9 cellular contexts compared by ENCODE assay signal in genomic region chr12:123043536-123044001, GRCh38.
DNase-seq lines count a peak whose midpoint lies in the region; TF ChIP-seq lines count a peak whose summit lies in the region.
"Had no signal": no experiment of that assay in that cellular context is flagged by ENCODE, and none has a peak within 500 bp of the region (broad histone marks: within the 10 kb centered on the region; RNA-seq: fewer than 3 reads in every experiment).

No MANE protein-coding gene starts in this region.

- peak overlapping the region; percentile 68 for H3K27ac Mint-ChIP-seq in activated naive CD4-positive, alpha-beta T cell treated with anti-CD3 and anti-CD28 coated beads, Interleukin-2, amount 50 U/mL, for 24 hours
- H3K27ac Mint-ChIP-seq: dendritic cell treated with granulocyte-macrophage colony-stimulating factor and Interleukin-4, amounts not matched to agents 40 ng/mL and 50 ng/mL, for 4 days had no signal

- no peaks in the 10 kb centered on the region for H3K9me3 Mint-ChIP-seq in activated naive CD4-positive, alpha-beta T cell treated with anti-CD3 and anti-CD28 coated beads, Interleukin-2, amount 50 U/mL, for 24 hours
- H3K9me3 Mint-ChIP-seq: dendritic cell treated with granulocyte-macrophage colony-stimulating factor and Interleukin-4, amounts not matched to agents 40 ng/mL and 50 ng/mL, for 4 days had no signal

- H3K36me3 ChIP-seq in Karpas-422 (ENCODE audit: insufficient read depth, low read length) (no peaks in the 10 kb centered on the region), SK-N-SH (replicated peaks in 1 of 2; ENCODE audit: control insufficient read depth in 1 of 2, insufficient read depth in 2 of 2, low read length in 1 of 2) (no peaks in the 10 kb centered on the region), parathyroid adenoma (ENCODE audit: control insufficient read depth, insufficient read depth, low read length) (no peaks in the 10 kb centered on the region), thyroid gland (no peaks in the 10 kb centered on the region)

- peak; percentile 92 for TF ChIP-seq RAD21 in SK-N-SH (IDR thresholded peaks at IDR 0.05; ENCODE audit: low read length)

- no peak; a peak in 1 of 4 replicates for TF ChIP-seq EP300 in SK-N-SH (IDR thresholded peaks at IDR 0.05; ENCODE audit: borderline replicate concordance in 1 of 2, low read depth in 1 of 2, low read length in 1 of 2)

- WGBS in SK-N-SH (ENCODE audit: low lambda C conversion rate): 56% methylated on average over 6 of the region's 7 CpGs
- WGBS in thyroid gland, 2 donors: 32 to 34% methylated on average over 6 to 7 of the region's 7 CpGs

- H3K9ac ChIP-seq in Karpas-422 (ENCODE audit: low read length): no peak overlapping the region
- no peak overlapping the region for H3K9ac ChIP-seq in SK-N-SH
- H3K9ac ChIP-seq in parathyroid adenoma: no peak overlapping the region

- CTCF ChIA-PET in SK-N-SH (lab: Yijun Ruan, JAX): interaction anchor here (0.6 to 9.0 kb wide), 43 partner anchors 9 to 658 kb away, joined by 3 to 88 read pairs (median 4); partner anchors contain the start of genes MPHOSPH9, MTRFR and PITPNM2

- POLR2A ChIA-PET in SK-N-SH (lab: Yijun Ruan, JAX): interaction anchor here (1.0 kb wide), 1 partner anchor 189 kb away, joined by 6 read pairs; the partner anchor contains the start of genes MPHOSPH9 and MTRFR

- H3F3A ChIP-seq in SK-N-SH (replicated peaks; ENCODE audit: insufficient read depth): peaks cover 8% of the 10 kb centered on the region

- intact Hi-C loops in thyroid gland (cut with DNase I): loop anchor here (5.0 to 10.0 kb wide), 3 partner anchors 61 to 194 kb away; partner anchors contain the start of gene PITPNM2

- H3K27ac ChIP-seq in Karpas-422 (ENCODE audit: low read length) (no peak overlapping the region), SK-N-SH (ENCODE audit: low read depth in 2 of 2, low read length in 1 of 2) (peak overlapping the region in 1 of 2 experiments; percentile 44; a peak in 2 of 4 replicates), parathyroid adenoma (no peak overlapping the region), thyroid gland (no peak overlapping the region)

- H3K9me3 ChIP-seq in Karpas-422 (ENCODE audit: low read length) (no peaks in the 10 kb centered on the region), SK-N-SH (no peaks in the 10 kb centered on the region), parathyroid adenoma (ENCODE audit: control insufficient read depth, low read length) (no peaks in the 10 kb centered on the region), thyroid gland (no peaks in the 10 kb centered on the region)

- H3K27me3 Mint-ChIP-seq in activated naive CD4-positive, alpha-beta T cell treated with anti-CD3 and anti-CD28 coated beads, Interleukin-2, amount 50 U/mL, for 24 hours: no peaks in the 10 kb centered on the region
- H3K27me3 Mint-ChIP-seq: dendritic cell treated with granulocyte-macrophage colony-stimulating factor and Interleukin-4, amounts not matched to agents 40 ng/mL and 50 ng/mL, for 4 days had no signal

- H3K36me3 Mint-ChIP-seq in activated naive CD4-positive, alpha-beta T cell treated with anti-CD3 and anti-CD28 coated beads, Interleukin-2, amount 50 U/mL, for 24 hours: no peaks in the 10 kb centered on the region

- H3K4me1 Mint-ChIP-seq in activated naive CD4-positive, alpha-beta T cell treated with anti-CD3 and anti-CD28 coated beads, Interleukin-2, amount 50 U/mL, for 24 hours: peaks cover 56% of the 10 kb centered on the region

- H3K4me3 Mint-ChIP-seq in activated naive CD4-positive, alpha-beta T cell treated with anti-CD3 and anti-CD28 coated beads, Interleukin-2, amount 50 U/mL, for 24 hours: peak overlapping the region; percentile 7
- H3K4me3 Mint-ChIP-seq: dendritic cell treated with granulocyte-macrophage colony-stimulating factor and Interleukin-4, amounts not matched to agents 40 ng/mL and 50 ng/mL, for 4 days had no signal

- H3K4me2 ChIP-seq in Karpas-422 (ENCODE audit: low read depth, low read length, poor library complexity, severe bottlenecking): no peak overlapping the region
- H3K4me2 ChIP-seq in SK-N-SH: peak overlapping the region; percentile 46; the same call in 1 of the 2 replicates
- no peak overlapping the region for H3K4me2 ChIP-seq in parathyroid adenoma (ENCODE audit: low read length)

- H2AFZ ChIP-seq in Karpas-422 (ENCODE audit: low read length) (no peak overlapping the region), SK-N-SH (ENCODE audit: low read depth) (peak overlapping the region; percentile 42; the same call in 1 of the 2 replicates), parathyroid adenoma (no peak overlapping the region)

- H3K79me2 ChIP-seq in Karpas-422 (ENCODE audit: low read length) (no peaks in the 10 kb centered on the region), SK-N-SH (ENCODE audit: insufficient read depth) (no peaks in the 10 kb centered on the region; the same call in 1 of the 2 replicates), parathyroid adenoma (peaks cover 13% of the 10 kb centered on the region)

- H3K9me2 ChIP-seq in Karpas-422 (replicated peaks; ENCODE audit: insufficient read depth, low read length) (no peaks in the 10 kb centered on the region), SK-N-SH (no peaks in the 10 kb centered on the region)

- no peaks in the 10 kb centered on the region for H3K4me1 ChIP-seq in Karpas-422 (ENCODE audit: low read length)
- H3K4me1 ChIP-seq in SK-N-SH (ENCODE audit: control insufficient read depth in 1 of 2, insufficient read depth in 2 of 2, low read depth in 1 of 2, low read length in 1 of 2): peaks cover 7 to 31% of the 10 kb centered on the region in 2 experiments; a peak in 2 of 4 replicates
- H3K4me1 ChIP-seq in parathyroid adenoma: no peaks in the 10 kb centered on the region
- H3K4me1 ChIP-seq in thyroid gland: peaks cover 0 to 14% of the 10 kb centered on the region in 2 donors

- H4K20me1 ChIP-seq in Karpas-422 (ENCODE audit: insufficient read depth, low read depth, low read length) (no peaks in the 10 kb centered on the region), SK-N-SH (ENCODE audit: insufficient read depth) (no peaks in the 10 kb centered on the region)

- TF ChIP-seq CTCF in SK-N-SH (IDR thresholded peaks at IDR 0.05) (peak; percentile 86), parathyroid adenoma (IDR thresholded peaks at IDR 0.05) (peak; percentile 70), thyroid gland (IDR thresholded peaks at IDR 0.05) (peak; percentile 46 to 90 (median 80))

- H3K4me3 ChIP-seq in Karpas-422 (ENCODE audit: low read length) (no peak overlapping the region), SK-N-SH (ENCODE audit: low read depth in 2 of 2, low read length in 1 of 2) (no peak overlapping the region), parathyroid adenoma (ENCODE audit: low read depth, low read length) (no peak overlapping the region), thyroid gland (replicated peaks in 1 of 3) (no peak overlapping the region)

- no peak for TF ChIP-seq POLR2A in thyroid gland (IDR thresholded peaks at IDR 0.05)

- H3K27me3 ChIP-seq in Karpas-422 (ENCODE audit: low read length): no peaks in the 10 kb centered on the region
- H3K27me3 ChIP-seq in SK-N-SH (ENCODE audit: insufficient read depth): no peaks in the 10 kb centered on the region
- no peaks in the 10 kb centered on the region for H3K27me3 ChIP-seq in parathyroid adenoma (ENCODE audit: control insufficient read depth, insufficient read depth, low read length)
- H3K27me3 ChIP-seq in thyroid gland: no peaks in the 10 kb centered on the region

- peak; percentile 38 for DNase-seq in DMS53 treated with DMSO at 0.1 percent for 48 hours (lab: John Stamatoyannopoulos, UW; ENCODE audit: unreplicated experiment)
- DNase-seq in Karpas-422: peak; percentile 72
- peak; percentile 77 for DNase-seq in SK-N-SH
- DNase-seq in glomerular visceral epithelial cell (ENCODE audit: extremely low spot score): peak; percentile 94
- DNase-seq in thyroid gland: peak; percentile 89 to 90
- no peak for DNase-seq in cortex of kidney (lab: John Stamatoyannopoulos, UW)

TF ChIP-seq in SK-N-SH, 30 proteins besides CTCF, POLR2A, EP300 and RAD21 (continues in another document):
- no peak for TF ChIP-seq TEAD4 (IDR thresholded peaks at IDR 0.05; ENCODE audit: borderline replicate concordance, insufficient read depth)
- TF ChIP-seq SMC3 (IDR thresholded peaks at IDR 0.05; ENCODE audit: low read depth, low read length): peak; percentile 94
- no peak for TF ChIP-seq RXRA (IDR thresholded peaks at IDR 0.05; ENCODE audit: borderline replicate concordance, low read depth)
- TF ChIP-seq ZBTB33 (IDR thresholded peaks at IDR 0.05; ENCODE audit: borderline replicate concordance, low read depth): no peak
- TF ChIP-seq PBX3 (IDR thresholded peaks at IDR 0.05): no peak
- no peak for TF ChIP-seq MEF2A (IDR thresholded peaks at IDR 0.05; ENCODE audit: borderline replicate concordance, low read depth)
